ENCODE assay signal across 8 cellular contexts in the genomic region with DNA sequence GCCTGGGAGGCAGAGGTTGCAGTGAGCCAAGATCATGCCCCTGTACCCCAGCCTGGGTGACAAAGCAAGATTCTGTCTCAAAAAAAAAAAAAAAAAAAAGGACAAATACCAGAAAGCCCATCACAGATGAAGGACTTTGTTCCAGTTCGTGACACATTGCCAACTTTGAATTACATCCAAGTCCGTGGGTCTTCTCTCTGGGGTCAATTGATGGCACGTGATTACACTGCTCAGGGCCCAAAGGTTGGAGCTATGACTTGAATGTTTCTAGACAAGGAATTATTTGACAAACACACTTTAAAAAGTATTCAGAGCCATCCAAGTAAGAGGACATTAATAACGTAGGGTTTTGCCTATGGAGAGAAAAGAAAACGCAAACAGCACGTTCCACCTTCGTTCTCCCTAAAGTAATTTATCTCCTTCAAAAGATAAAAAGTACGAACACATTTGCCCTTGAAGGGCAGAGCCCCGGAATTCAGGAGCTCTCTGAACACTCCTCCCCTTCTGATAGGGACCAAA. TPM values are rescaled to one million over a fixed set of nuclear protein-coding genes. Genes with fewer than 3 reads are reported as not detected.
A peak's percentile ranks its signal among the peaks of the same experiment; 100 is the strongest.
DNase-seq lines count a peak whose midpoint lies in the region; ATAC-seq and TF ChIP-seq lines count a peak whose summit lies in the region.

No MANE protein-coding gene starts in this region.

- H3K36me3 ChIP-seq in HUES48 (ENCODE audit: control insufficient read depth, insufficient read depth, low read length) (no peaks in the 10 kb centered on the region), iPS DF 6.9 (ENCODE audit: control insufficient read depth, insufficient read depth, low read length) (no peaks in the 10 kb centered on the region), smooth muscle cell (ENCODE audit: low read depth) (no peaks in the 10 kb centered on the region)

- peak overlapping the region; percentile 60 for H3K27ac ChIP-seq in HUES48 (ENCODE audit: low read depth, low read length)
- no peak overlapping the region for H3K27ac ChIP-seq in iPS DF 6.9 (ENCODE audit: low read length)
- peak overlapping the region; percentile 83 for H3K27ac ChIP-seq in smooth muscle cell (ENCODE audit: low read depth)

- no peak overlapping the region for H3K27ac Mint-ChIP-seq in activated T-helper 1 cell treated with anti-CD3 and anti-CD28 coated beads, Interleukin-12 subunit alpha, Interleukin-12 subunit beta, Interleukin-2, Interleukin-4 antibody, amounts not matched to agents 30 ng/mL and 10 ng/mL and 1 ng/mL, durations not matched to agents 14 hours and 24 hours and 36 hours

- H3K9me3 Mint-ChIP-seq in activated T-helper 1 cell treated with anti-CD3 and anti-CD28 coated beads, Interleukin-12 subunit alpha, Interleukin-12 subunit beta, Interleukin-2, Interleukin-4 antibody, amounts not matched to agents 30 ng/mL and 10 ng/mL and 1 ng/mL, durations not matched to agents 14 hours and 24 hours and 36 hours: no peaks in the 10 kb centered on the region

- no peaks in the 10 kb centered on the region for H3K36me3 Mint-ChIP-seq in activated T-helper 1 cell treated with anti-CD3 and anti-CD28 coated beads, Interleukin-12 subunit alpha, Interleukin-12 subunit beta, Interleukin-2, Interleukin-4 antibody, amounts not matched to agents 30 ng/mL and 10 ng/mL and 1 ng/mL, durations not matched to agents 14 hours and 24 hours and 36 hours (ENCODE audit: low read depth)

- WGBS in iPS DF 6.9 (ENCODE audit: insufficient coverage, insufficient read length): no CpG with 5 or more reads among the region's 9 CpGs
- WGBS in smooth muscle cell (ENCODE audit: low lambda C conversion rate): 6% methylated on average over 9 of the region's 9 CpGs

- peaks cover 56% of the 10 kb centered on the region for H3K27me3 Mint-ChIP-seq in activated T-helper 1 cell treated with anti-CD3 and anti-CD28 coated beads, Interleukin-12 subunit alpha, Interleukin-12 subunit beta, Interleukin-2, Interleukin-4 antibody, amounts not matched to agents 30 ng/mL and 10 ng/mL and 1 ng/mL, durations not matched to agents 14 hours and 24 hours and 36 hours (ENCODE audit: insufficient read depth)

- ATAC-seq in HG03457 (IDR thresholded peaks at IDR 0.05; ENCODE audit: unreplicated experiment): no peak

- H3K4me3 ChIP-seq in HUES48 (ENCODE audit: low read depth, low read length) (peak overlapping the region; percentile 81), iPS DF 6.9 (ENCODE audit: low read length) (peak overlapping the region; percentile 70; the same call in 1 of the 2 replicates), smooth muscle cell (peak overlapping the region; percentile 88)

- peaks cover 49% of the 10 kb centered on the region for H3K79me2 ChIP-seq in smooth muscle cell (ENCODE audit: low read depth)

- peaks cover 43% of the 10 kb centered on the region for H3K27me3 ChIP-seq in HUES48 (ENCODE audit: control insufficient read depth, insufficient read depth, low read length)
- H3K27me3 ChIP-seq in iPS DF 6.9 (ENCODE audit: control insufficient read depth, insufficient read depth, low read length): peaks cover 5% of the 10 kb centered on the region; the same call in 1 of the 2 replicates
- H3K27me3 ChIP-seq in smooth muscle cell (ENCODE audit: low read depth): no peaks in the 10 kb centered on the region

- peak overlapping the region; percentile 65 for H3K4me3 Mint-ChIP-seq in activated T-helper 1 cell treated with anti-CD3 and anti-CD28 coated beads, Interleukin-12 subunit alpha, Interleukin-12 subunit beta, Interleukin-2, Interleukin-4 antibody, amounts not matched to agents 30 ng/mL and 10 ng/mL and 1 ng/mL, durations not matched to agents 14 hours and 24 hours and 36 hours

- H3K9ac ChIP-seq in HUES48 (ENCODE audit: low read depth, low read length) (peak overlapping the region; percentile 64; the same call in 1 of the 2 replicates), smooth muscle cell (ENCODE audit: low read depth) (peak overlapping the region; percentile 87)

- intact Hi-C loops in activated T-helper 1 cell treated with anti-CD3 and anti-CD28 coated beads, Interleukin-12 subunit alpha, Interleukin-12 subunit beta, Interleukin-2, Interleukin-4 antibody, amounts not matched to agents 30 ng/mL and 10 ng/mL and 1 ng/mL, durations not matched to agents 14 hours and 24 hours and 36 hours (cut with micrococcal nuclease): loop anchor here (5.0 kb wide), 1 partner anchor 209 kb away; a partner anchor contains a TSS

- peaks cover 3% of the 10 kb centered on the region for H4K20me1 ChIP-seq in smooth muscle cell (ENCODE audit: low read depth)

- peaks cover 13% of the 10 kb centered on the region for H3K4me1 Mint-ChIP-seq in activated T-helper 1 cell treated with anti-CD3 and anti-CD28 coated beads, Interleukin-12 subunit alpha, Interleukin-12 subunit beta, Interleukin-2, Interleukin-4 antibody, amounts not matched to agents 30 ng/mL and 10 ng/mL and 1 ng/mL, durations not matched to agents 14 hours and 24 hours and 36 hours (ENCODE audit: low read depth)

- peaks cover 15% of the 10 kb centered on the region for H3K4me1 ChIP-seq in HUES48 (ENCODE audit: control insufficient read depth, insufficient read depth, low read length)
- H3K4me1 ChIP-seq in iPS DF 6.9 (ENCODE audit: control insufficient read depth, insufficient read depth, low read length): no peaks in the 10 kb centered on the region; the same call in 1 of the 2 replicates
- H3K4me1 ChIP-seq in smooth muscle cell (ENCODE audit: low read depth): peaks cover 17% of the 10 kb centered on the region

- peak overlapping the region; percentile 98 for H3K4me2 ChIP-seq in smooth muscle cell

- H2AFZ ChIP-seq in smooth muscle cell (ENCODE audit: low read depth): peak overlapping the region; percentile 67

- H3K9me3 ChIP-seq in HUES48 (ENCODE audit: control insufficient read depth, insufficient read depth, low read length) (no peaks in the 10 kb centered on the region), iPS DF 6.9 (ENCODE audit: control insufficient read depth, insufficient read depth, low read length) (no peaks in the 10 kb centered on the region), smooth muscle cell (replicated peaks; ENCODE audit: low read depth) (no peaks in the 10 kb centered on the region)

- H3F3A ChIP-seq in smooth muscle cell (ENCODE audit: low read depth): peaks cover 9% of the 10 kb centered on the region

- DNase-seq in activated T-helper 1 cell treated with anti-CD3 and anti-CD28 coated beads, Interleukin-12 subunit alpha, Interleukin-12 subunit beta, Interleukin-2, Interleukin-4 antibody, amounts not matched to agents 30 ng/mL and 10 ng/mL and 1 ng/mL, durations not matched to agents 14 hours and 24 hours and 36 hours (ENCODE audit: low spot score): no peak
- DNase-seq in iPS DF 6.9 (ENCODE audit: low read depth, low spot score): no peak
- DNase-seq in smooth muscle cell (lab: John Stamatoyannopoulos, UW; ENCODE audit: unreplicated experiment): no peak
- DNase-seq in epidermal melanocyte (ENCODE audit: insufficient read length, low spot score): no peak
- no peak for DNase-seq in stimulated activated CD4-positive, alpha-beta T cell treated with anti-CD3 and anti-CD28 coated beads, Interleukin-4, amount 100 ng/mL, for 1 hour
- DNase-seq in CD1c-positive myeloid dendritic cell (ENCODE audit: extremely low spot score): no peak

- no peak for TF ChIP-seq CTCF in smooth muscle cell (IDR thresholded peaks at IDR 0.05; ENCODE audit: borderline replicate concordance, insufficient read depth, poor library complexity, severe bottlenecking)

RNA-seq across cellular contexts. Expression of a gene that starts 31.4 kb away (rescaled TPM):
- 0.44 and 0.83 TPM in 2 replicates for total RNA-seq in activated T-helper 1 cell treated with anti-CD3 and anti-CD28 coated beads, Interleukin-12 subunit alpha, Interleukin-12 subunit beta, Interleukin-2, Interleukin-4 antibody, amounts not matched to agents 30 ng/mL and 10 ng/mL and 1 ng/mL, durations not matched to agents 14 hours and 24 hours and 36 hours
- total RNA-seq in smooth muscle cell: 29.4 and 40.7 TPM in 2 replicates
- polyA plus RNA-seq in smooth muscle cell: 19.4 and 24.7 TPM in 2 replicates

Comparison
In these comparisons a context has a peak if more than half of its experiments do, and no peak if none do; other contexts are left out.
1. RNA of a gene that starts 31.4 kb away (total RNA-seq): 29.4 to 40.7 TPM in smooth muscle cell; 0.44 to 0.83 TPM in activated T-helper 1 cell treated with anti-CD3 and anti-CD28 coated beads, Interleukin-12 subunit alpha, Interleukin-12 subunit beta, Interleukin-2, Interleukin-4 antibody, amounts not matched to agents 30 ng/mL and 10 ng/mL and 1 ng/mL, durations not matched to agents 14 hours and 24 hours and 36 hours; every median in the first group is over 10 times any median in the second.
2. Peak in every context shown above with its lines, with median percentiles within 50 percentile points of each other: H3K4me3 ChIP-seq.